In the genomic region with DNA sequence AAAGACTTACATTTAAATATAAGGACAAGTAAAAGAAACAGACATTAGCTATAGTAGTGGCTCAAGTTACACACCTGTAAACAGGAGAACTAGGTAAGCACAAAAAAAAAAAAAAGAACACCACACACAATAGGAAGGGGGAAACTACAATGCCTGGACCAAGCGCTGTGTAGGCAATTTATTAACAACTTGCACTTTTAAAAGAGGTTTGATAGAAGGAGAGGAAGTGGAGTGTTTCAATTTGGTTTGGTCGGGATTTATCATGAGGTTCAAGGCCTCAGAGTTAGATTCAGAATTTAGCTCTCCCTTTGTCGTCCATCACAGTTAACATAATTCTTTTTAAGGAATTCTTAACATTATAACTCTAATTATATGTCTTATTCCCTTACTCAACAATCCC, we compare ENCODE assay signal across 8 cellular contexts. TPM values are rescaled to one million over a fixed set of nuclear protein-coding genes. Genes with fewer than 3 reads are reported as not detected.
A peak's percentile ranks its signal among the peaks of the same experiment; 100 is the strongest.
DNase-seq lines count a peak whose midpoint lies in the region; ATAC-seq and TF ChIP-seq lines count a peak whose summit lies in the region.

No MANE protein-coding gene starts in this region.

- no peak for DNase-seq in A673 (ENCODE audit: low spot score)
- DNase-seq in activated naive CD8-positive, alpha-beta T cell treated with anti-CD3 and anti-CD28 coated beads, Interleukin-2, amount 50 U/mL, for 24 hours: no peak
- DNase-seq in lower lobe of right lung: no peak
- DNase-seq in cerebellar nuclear complex (lab: John Stamatoyannopoulos, UW): no peak

- no peaks in the 10 kb centered on the region for H3K9me3 Mint-ChIP-seq in activated naive CD8-positive, alpha-beta T cell treated with anti-CD3 and anti-CD28 coated beads, Interleukin-2, amount 50 U/mL, for 24 hours

- peak overlapping the region; percentile 89 for H3K27ac Mint-ChIP-seq in activated naive CD8-positive, alpha-beta T cell treated with anti-CD3 and anti-CD28 coated beads, Interleukin-2, amount 50 U/mL, for 24 hours

- H3K4me3 ChIP-seq in A673 (ENCODE audit: low read depth, low read length, poor library complexity, severe bottlenecking) (peak overlapping the region; percentile 77), HEK293 (ENCODE audit: low read depth, low read length) (no peak overlapping the region; the same call in 1 of the 2 replicates), lower lobe of right lung (peak overlapping the region; percentile 75)

- ATAC-seq in activated naive CD8-positive, alpha-beta T cell treated with anti-CD3 and anti-CD28 coated beads, Interleukin-2, amount 50 U/mL, for 24 hours: no peak
- ATAC-seq in lower lobe of right lung (no peak), GM18909 (IDR thresholded peaks at IDR 0.05; ENCODE audit: poor library complexity, unreplicated experiment) (no peak), GM21825 (IDR thresholded peaks at IDR 0.05; ENCODE audit: unreplicated experiment) (no peak), HG03442 (IDR thresholded peaks at IDR 0.05; ENCODE audit: unreplicated experiment) (no peak)

- BruUV-seq in A673 (replicated peaks; lab: Mats Ljungman, UMichigan): no TSS peak

- TF ChIP-seq CTCF in A673 (conservative IDR thresholded peaks at IDR 0.05; ENCODE audit: low read depth, low read length) (no peak), HEK293 (tag by site-specific recombination; IDR thresholded peaks at IDR 0.05) (no peak), lower lobe of right lung (IDR thresholded peaks at IDR 0.05) (no peak)

- H3K27me3 ChIP-seq in A673 (replicated peaks; ENCODE audit: insufficient read depth, low read depth, low read length, poor library complexity) (no peaks in the 10 kb centered on the region), lower lobe of right lung (ENCODE audit: low read depth) (no peaks in the 10 kb centered on the region)

- H3K27me3 Mint-ChIP-seq in activated naive CD8-positive, alpha-beta T cell treated with anti-CD3 and anti-CD28 coated beads, Interleukin-2, amount 50 U/mL, for 24 hours: no peaks in the 10 kb centered on the region

- peaks cover 11% of the 10 kb centered on the region for H3K4me1 ChIP-seq in A673 (ENCODE audit: insufficient read depth, low read length, poor library complexity, severe bottlenecking)
- peaks cover 9% of the 10 kb centered on the region; the same call in 1 of the 2 replicates for H3K4me1 ChIP-seq in HEK293 (ENCODE audit: control insufficient read depth, insufficient read depth, low read length)
- peaks cover 20% of the 10 kb centered on the region for H3K4me1 ChIP-seq in lower lobe of right lung

- no peak overlapping the region for H3K4me3 Mint-ChIP-seq in activated naive CD8-positive, alpha-beta T cell treated with anti-CD3 and anti-CD28 coated beads, Interleukin-2, amount 50 U/mL, for 24 hours

- POLR2A ChIA-PET in A673 (lab: Charles Lee; ENCODE audit: low non-redundant PET) (interaction anchor here (0.6 kb wide), 1 partner anchor 154 kb away, joined by 10 read pairs; no protein-coding TSS in a partner anchor), HEK293 (lab: Yijun Ruan, JAX) (interaction anchor here (1.5 to 2.5 kb wide), 4 partner anchors 9 to 154 kb away, joined by 5 to 16 read pairs (median 10); partner anchors contain the start of genes BYSL, MED20, TAF8 and TOMM6)

- H3K36me3 ChIP-seq in A673 (ENCODE audit: insufficient read depth, low read length, poor library complexity, severe bottlenecking) (no peaks in the 10 kb centered on the region), HEK293 (ENCODE audit: control insufficient read depth in 2 of 2, insufficient read depth in 1 of 2, low read length in 2 of 2) (no peaks in the 10 kb centered on the region; a peak in 1 of 3 replicates), lower lobe of right lung (no peaks in the 10 kb centered on the region)

- H3K27ac ChIP-seq in A673 (ENCODE audit: low read depth, low read length, poor library complexity, severe bottlenecking): peak overlapping the region; percentile 81
- H3K27ac ChIP-seq in HEK293 (ENCODE audit: extremely low read depth, low read depth, low read length): no peak overlapping the region
- peak overlapping the region; percentile 80 for H3K27ac ChIP-seq in lower lobe of right lung

- peaks cover 9% of the 10 kb centered on the region for H3K4me1 Mint-ChIP-seq in activated naive CD8-positive, alpha-beta T cell treated with anti-CD3 and anti-CD28 coated beads, Interleukin-2, amount 50 U/mL, for 24 hours

- intact Hi-C loops in A673 (cut with micrococcal nuclease; ENCODE audit: unreplicated experiment): no loop called here
- intact Hi-C loops in lower lobe of right lung (cut with DNase I): no loop called here

- CTCF ChIA-PET in A673 (lab: Charles Lee): interaction anchor here (1.8 kb wide), 1 partner anchor 25 kb away, joined by 13 read pairs; the partner anchor contains the start of genes BYSL and MED20
- CTCF ChIA-PET in HEK293 (lab: Yijun Ruan, JAX): interaction anchor here (0.7 to 2.0 kb wide), 4 partner anchors 9 to 148 kb away, joined by 3 to 17 read pairs (median 6); partner anchors contain the start of genes BYSL, MED20 and TOMM6

- no peaks in the 10 kb centered on the region for H3K9me3 ChIP-seq in A673 (ENCODE audit: low read depth, low read length, poor library complexity, severe bottlenecking)
- H3K9me3 ChIP-seq in HEK293 (ENCODE audit: control insufficient read depth, insufficient read depth, low read depth, low read length): no peaks in the 10 kb centered on the region
- no peaks in the 10 kb centered on the region for H3K9me3 ChIP-seq in lower lobe of right lung

- H3K36me3 Mint-ChIP-seq in activated naive CD8-positive, alpha-beta T cell treated with anti-CD3 and anti-CD28 coated beads, Interleukin-2, amount 50 U/mL, for 24 hours (ENCODE audit: low read depth): peaks cover 3% of the 10 kb centered on the region

TF ChIP-seq in HEK293, 187 proteins besides CTCF, POLR2A, EP300 and RAD21:
- TF ChIP-seq KLF1 (tag by site-specific recombination; IDR thresholded peaks at IDR 0.05) (no peak), ZNF37A (tag by site-specific recombination; IDR thresholded peaks at IDR 0.05) (no peak), ZNF362 (tag by site-specific recombination; IDR thresholded peaks at IDR 0.05) (0 out of 2 replicates have a peak, but pooled peaks have one; percentile 24), ZNF777 (tag by site-specific recombination; IDR thresholded peaks at IDR 0.05; ENCODE audit: borderline replicate concordance) (no peak), ZNF335 (tag by site-specific recombination; conservative IDR thresholded peaks at IDR 0.05) (peak; percentile 42)
- TF ChIP-seq, protein P1, sequence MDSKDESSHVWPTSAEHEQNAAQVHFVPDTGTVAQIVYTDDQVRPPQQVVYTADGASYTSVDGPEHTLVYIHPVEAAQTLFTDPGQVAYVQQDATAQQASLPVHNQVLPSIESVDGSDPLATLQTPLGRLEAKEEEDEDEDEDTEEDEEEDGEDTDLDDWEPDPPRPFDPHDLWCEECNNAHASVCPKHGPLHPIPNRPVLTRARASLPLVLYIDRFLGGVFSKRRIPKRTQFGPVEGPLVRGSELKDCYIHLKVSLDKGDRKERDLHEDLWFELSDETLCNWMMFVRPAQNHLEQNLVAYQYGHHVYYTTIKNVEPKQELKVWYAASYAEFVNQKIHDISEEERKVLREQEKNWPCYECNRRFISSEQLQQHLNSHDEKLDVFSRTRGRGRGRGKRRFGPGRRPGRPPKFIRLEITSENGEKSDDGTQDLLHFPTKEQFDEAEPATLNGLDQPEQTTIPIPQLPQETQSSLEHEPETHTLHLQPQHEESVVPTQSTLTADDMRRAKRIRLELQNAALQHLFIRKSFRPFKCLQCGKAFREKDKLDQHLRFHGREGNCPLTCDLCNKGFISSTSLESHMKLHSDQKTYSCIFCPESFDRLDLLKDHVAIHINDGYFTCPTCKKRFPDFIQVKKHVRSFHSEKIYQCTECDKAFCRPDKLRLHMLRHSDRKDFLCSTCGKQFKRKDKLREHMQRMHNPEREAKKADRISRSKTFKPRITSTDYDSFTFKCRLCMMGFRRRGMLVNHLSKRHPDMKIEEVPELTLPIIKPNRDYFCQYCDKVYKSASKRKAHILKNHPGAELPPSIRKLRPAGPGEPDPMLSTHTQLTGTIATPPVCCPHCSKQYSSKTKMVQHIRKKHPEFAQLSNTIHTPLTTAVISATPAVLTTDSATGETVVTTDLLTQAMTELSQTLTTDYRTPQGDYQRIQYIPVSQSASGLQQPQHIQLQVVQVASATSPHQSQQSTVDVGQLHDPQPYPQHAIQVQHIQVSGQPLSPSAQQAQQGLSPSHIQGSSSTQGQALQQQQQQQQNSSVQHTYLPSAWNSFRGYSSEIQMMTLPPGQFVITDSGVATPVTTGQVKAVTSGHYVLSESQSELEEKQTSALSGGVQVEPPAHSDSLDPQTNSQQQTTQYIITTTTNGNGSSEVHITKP (tag by site-specific recombination; IDR thresholded peaks at IDR 0.05): peak; percentile 47; the same call in 1 of the 2 replicates

RNA-seq across cellular contexts. Expression of gene USP49, which starts 1.1 kb away (rescaled TPM):
- total RNA-seq in A673 (2021): 10.5 and 13.0 TPM in 2 replicates
- total RNA-seq in lower lobe of right lung: 3.9 TPM

RNA-seq across cellular contexts. Expression of gene MED20, which starts 24.7 kb away (rescaled TPM):
- total RNA-seq in A673 (2021) (31.8 and 39.0 TPM in 2 replicates), lower lobe of right lung (12.6 TPM)

RNA-seq across cellular contexts. Expression of gene BYSL, which starts 25.0 kb away (rescaled TPM):
- total RNA-seq in A673 (2021) (76.5 and 89.7 TPM in 2 replicates), lower lobe of right lung (8.9 TPM)

RNA-seq across cellular contexts. Expression of gene CCND3, which starts 45.3 kb away (rescaled TPM):
- total RNA-seq in A673 (2021) (31.9 and 39.9 TPM in 2 replicates), lower lobe of right lung (182 TPM)
